12 cellular contexts compared by ENCODE assay signal in the genomic region with DNA sequence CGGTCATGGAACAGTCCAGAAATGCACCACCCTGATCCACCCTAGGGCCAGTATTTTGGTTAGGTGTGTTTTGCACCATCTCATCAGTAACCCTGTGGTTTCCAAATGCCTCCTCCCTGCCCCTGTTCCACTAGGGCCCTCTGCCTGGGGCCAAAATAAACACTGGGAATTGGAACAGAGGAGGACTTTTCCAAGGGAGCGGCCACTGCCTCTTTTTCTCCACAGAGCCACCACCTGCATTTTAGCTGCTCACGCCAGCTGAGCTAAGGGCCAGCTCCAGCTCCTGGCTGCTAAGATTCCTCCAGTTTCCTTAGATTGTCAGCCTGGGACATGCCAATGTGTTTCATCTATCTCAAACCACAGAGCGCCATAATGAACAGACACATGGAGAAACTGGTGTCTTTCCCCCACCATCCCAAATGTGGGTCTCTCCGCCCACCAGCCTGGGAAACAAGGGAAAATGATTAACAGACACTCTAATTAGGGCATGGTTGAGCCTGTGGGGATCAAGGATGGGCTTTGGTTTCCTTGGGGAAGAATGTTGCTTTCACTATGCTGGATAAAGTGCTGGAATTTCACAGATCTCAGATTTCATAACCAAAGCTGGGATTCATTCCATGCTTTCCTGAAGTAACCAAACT. TPM values are rescaled to one million over a fixed set of nuclear protein-coding genes. Genes with fewer than 3 reads are reported as not detected.
DNase-seq lines count a peak whose midpoint lies in the region; TF ChIP-seq lines count a peak whose summit lies in the region.
"Had no signal": no experiment of that assay in that cellular context is flagged by ENCODE, and none has a peak within 500 bp of the region (broad histone marks: within the 10 kb centered on the region; RNA-seq: fewer than 3 reads in every experiment).

No MANE protein-coding gene starts in this region.

- H3K36me3 ChIP-seq in osteoblast (ENCODE audit: insufficient read depth, low read length): no peaks in the 10 kb centered on the region

- H3K4me1 ChIP-seq in osteoblast (ENCODE audit: insufficient read depth, low read length): peaks cover 48% of the 10 kb centered on the region

- TF ChIP-seq CTCF in AG10803 (conservative IDR thresholded peaks at IDR 0.05; ENCODE audit: low read length): no peak
- no peak for TF ChIP-seq CTCF in VCaP (conservative IDR thresholded peaks at IDR 0.05)
- no peak for TF ChIP-seq CTCF in fibroblast of villous mesenchyme (IDR thresholded peaks at IDR 0.05; ENCODE audit: insufficient read depth, low read depth, low read length)
- TF ChIP-seq CTCF in osteoblast (IDR thresholded peaks at IDR 0.05; ENCODE audit: extremely low read depth, low read depth, low read length): no peak

- H3K9me3 ChIP-seq in osteoblast (ENCODE audit: low read depth, low read length): no peaks in the 10 kb centered on the region

- no peaks in the 10 kb centered on the region for H4K20me1 ChIP-seq in osteoblast (ENCODE audit: insufficient read depth, low read length)

- no peaks in the 10 kb centered on the region for H3K27me3 ChIP-seq in osteoblast (ENCODE audit: insufficient read depth, low read length)

- H3K4me2 ChIP-seq in osteoblast (ENCODE audit: insufficient read depth, low read length): peak overlapping the region; percentile 70

- no peaks in the 10 kb centered on the region for H3K79me2 ChIP-seq in osteoblast (ENCODE audit: insufficient read depth, low read length)

- H3K4me3 ChIP-seq in AG10803 (ENCODE audit: low read length) (peak overlapping the region; percentile 36), fibroblast of villous mesenchyme (ENCODE audit: low read depth, low read length) (no peak overlapping the region), osteoblast (ENCODE audit: insufficient read depth, low read length) (peak overlapping the region; percentile 52)

- DNase-seq in AG10803 (ENCODE audit: low read depth) (peak; percentile 81), fibroblast of villous mesenchyme (ENCODE audit: low read depth) (peak; percentile 69), osteoblast (ENCODE audit: insufficient read length, low spot score, missing footprints) (peak; percentile 93), A172 (ENCODE audit: low spot score) (no peak), NCI-H2196 (lab: John Stamatoyannopoulos, UW; ENCODE audit: unreplicated experiment) (no peak), NCI-H774 (lab: John Stamatoyannopoulos, UW) (no peak)
- no peak for DNase-seq in stimulated activated CD4-positive, alpha-beta T cell treated with anti-CD3 and anti-CD28 coated beads, Interleukin-15, amount 100 ng/mL, for 24 hours
- DNase-seq: activated CD4-positive, alpha-beta T cell treated with anti-CD3 and anti-CD28 coated beads for 4 hours; activated naive CD4-positive, alpha-beta T cell; NCI-H2171; SHP77 had no signal

- peak overlapping the region; percentile 68 for H2AFZ ChIP-seq in osteoblast (ENCODE audit: low read length)

- peak overlapping the region; percentile 64 for H3K27ac ChIP-seq in VCaP
- peak overlapping the region; percentile 77 for H3K27ac ChIP-seq in osteoblast (ENCODE audit: low read depth, low read length)

RNA-seq across cellular contexts. Expression of a gene that starts 52.2 kb away (rescaled TPM):
- total RNA-seq in fibroblast of villous mesenchyme (9.1 and 15.1 TPM in 2 replicates), osteoblast (14.8 and 16.2 TPM in 2 replicates)
- 9.5 and 11.0 TPM in 2 replicates for total RNA-seq in A172 (2014; rRNA removed; shearing (Covaris generic))

Comparison
In these comparisons a context has a peak if more than half of its experiments do, and no peak if none do; other contexts are left out.
1. DNase-seq: peak in AG10803 (single experiment), fibroblast of villous mesenchyme (single experiment) and osteoblast (single experiment); none in stimulated activated CD4-positive, alpha-beta T cell treated with anti-CD3 and anti-CD28 coated beads, Interleukin-15, amount 100 ng/mL, for 24 hours (single experiment), A172 (single experiment), NCI-H2196 (single experiment) and NCI-H774 (single experiment).